In the genomic region with DNA sequence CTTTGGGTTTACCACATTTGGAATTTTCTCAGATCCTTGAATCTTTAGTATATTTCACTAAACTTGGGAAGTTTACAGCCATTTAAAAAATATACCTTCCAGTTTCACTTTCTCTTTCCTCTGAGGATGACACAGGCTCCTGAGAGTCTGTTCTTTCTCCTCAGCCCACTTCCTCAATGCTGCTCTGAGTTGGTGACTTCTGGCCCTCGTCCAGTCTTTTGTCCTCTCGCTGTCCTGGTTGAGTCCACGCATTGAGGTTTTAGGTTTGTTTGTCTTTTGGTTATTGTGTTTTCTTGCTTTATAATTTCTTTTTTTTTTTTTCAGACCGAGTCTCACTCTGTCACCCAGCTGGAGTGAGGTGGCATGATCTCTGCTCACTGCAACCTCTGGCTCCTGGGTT, we compare ENCODE assay signal across 8 cellular contexts. TPM values are rescaled to one million over a fixed set of nuclear protein-coding genes. Genes with fewer than 3 reads are reported as not detected.
DNase-seq lines count a peak whose midpoint lies in the region; ATAC-seq and TF ChIP-seq lines count a peak whose summit lies in the region.

No MANE protein-coding gene starts in this region.

- no peaks in the 10 kb centered on the region for H3K27me3 ChIP-seq in thoracic aorta (replicated peaks; ENCODE audit: insufficient read depth)

- CTCF ChIA-PET in activated CD8-positive, alpha-beta T cell treated with anti-CD3 and anti-CD28 coated beads for 36 hours (lab: Charles Lee) = interaction anchor here (3.5 to 6.2 kb wide), 2 partner anchors 208 to 225 kb away, joined by 28 to 53 read pairs; no protein-coding TSS in a partner anchor

- peak overlapping the region; percentile 96 for H3K27ac Mint-ChIP-seq in activated CD8-positive, alpha-beta T cell treated with anti-CD3 and anti-CD28 coated beads for 36 hours
- H3K27ac Mint-ChIP-seq in type B pancreatic cell = no peak overlapping the region

- peaks cover 13 to 23% of the 10 kb centered on the region in 2 donors for H3K4me1 ChIP-seq in thoracic aorta (ENCODE audit: control insufficient read depth in 1 of 2, low read depth in 2 of 2)

- H3K4me1 Mint-ChIP-seq in activated CD8-positive, alpha-beta T cell treated with anti-CD3 and anti-CD28 coated beads for 36 hours (ENCODE audit: low read depth) = peaks cover 40% of the 10 kb centered on the region
- peaks cover 11% of the 10 kb centered on the region for H3K4me1 Mint-ChIP-seq in type B pancreatic cell (ENCODE audit: unreplicated experiment)

- H3K9me3 ChIP-seq in thoracic aorta = no peaks in the 10 kb centered on the region

- H3K4me3 ChIP-seq in GM08714 (ENCODE audit: low read length) = peak overlapping the region; percentile 2; the same call in 1 of the 2 replicates
- H3K4me3 ChIP-seq in thoracic aorta = peak overlapping the region; percentile 9

- H3K9me3 Mint-ChIP-seq in activated CD8-positive, alpha-beta T cell treated with anti-CD3 and anti-CD28 coated beads for 36 hours = no peaks in the 10 kb centered on the region
- no peaks in the 10 kb centered on the region for H3K9me3 Mint-ChIP-seq in type B pancreatic cell

- DNase-seq in GM20000 (ENCODE audit: low spot score) (peak; percentile 68), hepatic stellate cell (ENCODE audit: low spot score) (peak; percentile 76), thoracic aorta (ENCODE audit: low spot score) (no peak), type B pancreatic cell (ENCODE audit: extremely low spot score, unreplicated experiment) (no peak), NCI-H1694 treated with DMSO at 0.1 percent for 48 hours (lab: John Stamatoyannopoulos, UW) (no peak)
- DNase-seq in activated CD8-positive, alpha-beta T cell treated with anti-CD3 and anti-CD28 coated beads for 36 hours = peak; percentile 41

- intact Hi-C loops in activated CD8-positive, alpha-beta T cell treated with anti-CD3 and anti-CD28 coated beads for 36 hours (cut with micrococcal nuclease) = loop anchor here (2.0 kb wide), 1 partner anchor 146 kb away; no protein-coding TSS in a partner anchor

- peak; percentile 83 for ATAC-seq in HG03571 (IDR thresholded peaks at IDR 0.05; ENCODE audit: unreplicated experiment)
- ATAC-seq in activated CD8-positive, alpha-beta T cell treated with anti-CD3 and anti-CD28 coated beads for 36 hours = peak; percentile 80
- no peak for ATAC-seq in thoracic aorta (ENCODE audit: insufficient number of reproducible peaks, low FRiP score, low read depth)

- POLR2A ChIA-PET in activated CD8-positive, alpha-beta T cell treated with anti-CD3 and anti-CD28 coated beads for 36 hours (lab: Charles Lee) = interaction anchor here (1.2 kb wide), 1 partner anchor 107 kb away, joined by 4 read pairs; no protein-coding TSS in a partner anchor

- TF ChIP-seq CTCF in GM20000 (IDR thresholded peaks at IDR 0.05; ENCODE audit: extremely low read depth, missing control alignments) = no peak
- TF ChIP-seq CTCF in activated CD8-positive, alpha-beta T cell treated with anti-CD3 and anti-CD28 coated beads for 36 hours (IDR thresholded peaks at IDR 0.05) = no peak
- TF ChIP-seq CTCF in thoracic aorta (IDR thresholded peaks at IDR 0.05) = no peak
- no peak for TF ChIP-seq CTCF in type B pancreatic cell (conservative IDR thresholded peaks at IDR 0.05)

- no peaks in the 10 kb centered on the region for H3K27me3 Mint-ChIP-seq in activated CD8-positive, alpha-beta T cell treated with anti-CD3 and anti-CD28 coated beads for 36 hours
- H3K27me3 Mint-ChIP-seq in type B pancreatic cell = peaks cover 6% of the 10 kb centered on the region

- no peak overlapping the region for H3K27ac ChIP-seq in thoracic aorta

- no peaks in the 10 kb centered on the region for H3K36me3 Mint-ChIP-seq in activated CD8-positive, alpha-beta T cell treated with anti-CD3 and anti-CD28 coated beads for 36 hours (ENCODE audit: low read depth)
- no peaks in the 10 kb centered on the region for H3K36me3 Mint-ChIP-seq in type B pancreatic cell

- H3K4me3 Mint-ChIP-seq in activated CD8-positive, alpha-beta T cell treated with anti-CD3 and anti-CD28 coated beads for 36 hours = peak overlapping the region; percentile 84
- no peak overlapping the region for H3K4me3 Mint-ChIP-seq in type B pancreatic cell

- no peaks in the 10 kb centered on the region for H3K36me3 ChIP-seq in thoracic aorta

RNA-seq across cellular contexts. Expression of a gene that starts 40.7 kb away (rescaled TPM):
- total RNA-seq in activated CD8-positive, alpha-beta T cell treated with anti-CD3 and anti-CD28 coated beads for 36 hours = not detected
- total RNA-seq in thoracic aorta = under 1 TPM; under 0.01 to 0.28 TPM
- total RNA-seq in type B pancreatic cell (ENCODE audit: low replicate concordance) = 0.07 and 0.14 TPM in 2 replicates

Comparison
In these comparisons a context has a peak if more than half of its experiments do, and no peak if none do; other contexts are left out.
1. DNase-seq: peak in GM20000 (single experiment), activated CD8-positive, alpha-beta T cell treated with anti-CD3 and anti-CD28 coated beads for 36 hours (single experiment) and hepatic stellate cell (single experiment); none in thoracic aorta (single experiment), type B pancreatic cell (single experiment) and NCI-H1694 treated with DMSO at 0.1 percent for 48 hours (single experiment).